1 cellular context compared by ENCODE assay signal in the genomic region with DNA sequence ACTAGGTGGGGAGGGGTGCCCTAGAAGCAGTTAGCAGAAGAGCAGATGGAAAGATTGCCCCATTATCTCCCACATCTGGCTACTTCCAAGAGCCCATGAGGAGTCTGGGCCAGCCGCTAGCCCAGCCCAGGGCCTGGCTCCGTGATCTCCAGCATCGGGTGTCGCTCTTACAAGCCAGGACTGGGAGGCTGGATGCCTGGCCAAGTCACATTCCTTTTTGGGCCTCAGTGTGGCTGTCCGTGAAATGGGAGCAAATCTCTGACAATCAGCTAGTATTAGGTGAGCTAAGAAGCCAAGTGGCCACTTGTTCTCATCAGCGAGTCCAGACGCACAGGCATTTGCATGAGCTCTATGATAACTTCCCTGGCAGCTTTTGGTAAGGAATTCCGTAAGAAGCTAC.
TF ChIP-seq lines count a peak whose summit lies in the region.

No MANE protein-coding gene starts in this region.

TF ChIP-seq in H1, 55 proteins besides CTCF, POLR2A, EP300 and RAD21:
- TF ChIP-seq KDM1A (IDR thresholded peaks at IDR 0.05; ENCODE audit: borderline replicate concordance, low read length), result peak; percentile 89
- no peak for TF ChIP-seq CREB1 (IDR thresholded peaks at IDR 0.05)
- TF ChIP-seq CBX8 (IDR thresholded peaks at IDR 0.05; ENCODE audit: borderline replicate concordance, low read depth, low read length), result no peak
- no peak for TF ChIP-seq RXRA (IDR thresholded peaks at IDR 0.05; ENCODE audit: insufficient read depth, low read depth, low read length)
- no peak for TF ChIP-seq TEAD4 (IDR thresholded peaks at IDR 0.05; ENCODE audit: low read depth, low read length)
- no peak for TF ChIP-seq TCF12 (IDR thresholded peaks at IDR 0.05; ENCODE audit: low read depth, low read length)
- no peak for TF ChIP-seq NANOG (IDR thresholded peaks at IDR 0.05; ENCODE audit: insufficient read depth, low read depth, low read length, poor library complexity, severe bottlenecking)
- 0 out of 2 replicates have a peak, but pooled peaks have one; percentile 19 for TF ChIP-seq POLR2AphosphoS5 (IDR thresholded peaks at IDR 0.05; ENCODE audit: low read depth, low read length)
